Comparison of ENCODE assay signal across 2 cellular contexts in genomic region chr19:15433519-15434069, GRCh38.
TF ChIP-seq lines count a peak whose summit lies in the region.

No MANE protein-coding gene starts in this region.

TF ChIP-seq in endothelial cell of umbilical vein, 7 proteins besides CTCF, POLR2A, EP300 and RAD21:
- TF ChIP-seq MYC (IDR thresholded peaks at IDR 0.05; ENCODE audit: low read depth, low read length) (no peak), POLR2AphosphoS5 (IDR thresholded peaks at IDR 0.05; ENCODE audit: insufficient read depth, low read depth, low read length) (no peak), FOS (IDR thresholded peaks at IDR 0.05; ENCODE audit: borderline replicate concordance, insufficient read depth, low read length) (no peak), EZH2 (IDR thresholded peaks at IDR 0.05; ENCODE audit: borderline replicate concordance, low read depth, low read length, severe bottlenecking) (no peak)

TF ChIP-seq in HEK293T, 16 proteins besides CTCF, POLR2A, EP300 and RAD21:
- no peak for TF ChIP-seq SUZ12 (IDR thresholded peaks at IDR 0.05)
- TF ChIP-seq FOXK2 (IDR thresholded peaks at IDR 0.05), result no peak
- no peak for TF ChIP-seq ELF4 (IDR thresholded peaks at IDR 0.05)
- no peak for TF ChIP-seq TARDBP (IDR thresholded peaks at IDR 0.05)
- TF ChIP-seq FOXM1 (IDR thresholded peaks at IDR 0.05; ENCODE audit: borderline replicate concordance), result no peak
- no peak for TF ChIP-seq LEF1 (IDR thresholded peaks at IDR 0.05; ENCODE audit: borderline replicate concordance)
- no peak for TF ChIP-seq CTBP1 (IDR thresholded peaks at IDR 0.05; ENCODE audit: borderline replicate concordance)
- no peak for TF ChIP-seq HDGF (IDR thresholded peaks at IDR 0.05; ENCODE audit: borderline replicate concordance)
- no peak for TF ChIP-seq FOXA1 (IDR thresholded peaks at IDR 0.05)
- no peak for TF ChIP-seq ZNF384 (IDR thresholded peaks at IDR 0.05)
- no peak for TF ChIP-seq NFRKB (IDR thresholded peaks at IDR 0.05)
- TF ChIP-seq BHLHE40 (IDR thresholded peaks at IDR 0.05; ENCODE audit: borderline replicate concordance), result no peak
- TF ChIP-seq PKNOX1 (IDR thresholded peaks at IDR 0.05), result no peak
- no peak for TF ChIP-seq ARNT (IDR thresholded peaks at IDR 0.05)
- TF ChIP-seq SP1 (IDR thresholded peaks at IDR 0.05), result no peak
- no peak for TF ChIP-seq L3MBTL2 (conservative IDR thresholded peaks at IDR 0.05)
